ENCODE assay signal across 8 cellular contexts in the genomic region with DNA sequence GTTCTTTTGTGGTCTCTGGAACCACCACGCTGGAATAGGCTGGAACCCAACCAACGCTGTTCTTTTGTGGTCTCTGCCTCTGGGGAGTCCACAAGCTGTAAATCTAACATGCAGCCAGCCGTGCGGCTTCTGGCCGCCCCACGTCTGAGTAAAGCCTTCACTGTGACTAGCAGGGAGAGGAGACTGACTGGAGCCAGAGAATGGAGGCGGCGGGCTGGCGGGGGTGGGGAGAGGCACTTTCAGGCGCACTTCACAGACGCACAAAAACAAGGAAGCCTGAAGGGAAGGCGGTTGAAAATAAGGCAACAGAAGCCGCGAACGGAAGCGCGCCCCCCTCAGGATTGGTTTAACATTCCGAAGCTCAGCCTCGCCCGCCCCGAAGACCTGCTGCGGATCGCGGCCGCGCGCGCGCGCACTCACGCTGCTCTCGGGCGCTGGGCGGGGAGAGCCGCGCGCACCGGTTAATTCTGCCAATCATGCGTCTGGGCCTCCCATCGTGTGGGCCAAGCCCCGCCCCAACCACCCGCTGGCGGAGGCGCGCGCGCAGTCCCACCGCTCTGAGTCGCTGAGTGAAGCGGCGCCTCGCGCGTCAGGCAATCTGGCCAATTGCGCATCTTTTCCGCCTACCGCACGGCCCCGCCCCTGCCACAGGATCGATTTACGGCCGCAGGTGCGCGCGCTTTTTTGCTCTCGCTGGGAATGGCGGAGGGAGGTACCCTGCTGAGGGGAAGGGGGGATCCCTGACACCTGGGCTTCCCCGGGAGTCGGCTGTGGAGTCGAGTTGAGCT. TPM values are rescaled to one million over a fixed set of nuclear protein-coding genes. Genes with fewer than 3 reads are reported as not detected.
DNase-seq lines count a peak whose midpoint lies in the region; ATAC-seq and FAIRE-seq lines count a peak whose summit lies in the region.

Gene SFR1, plus strand, starts transcription at position 687 of the 788 bp plus-strand sequence. Its CDS starts 13 bp downstream, at position 700.

- H3K36me3 ChIP-seq in effector memory CD4-positive, alpha-beta T cell (ENCODE audit: control insufficient read depth, insufficient read depth, low read length): no peaks in the 10 kb centered on the region

- ATAC-seq in GM21367 (IDR thresholded peaks at IDR 0.05; ENCODE audit: unreplicated experiment): peak; percentile 85

- no peaks in the 10 kb centered on the region for H3K9me3 ChIP-seq in effector memory CD4-positive, alpha-beta T cell (ENCODE audit: control insufficient read depth, low read length)

- DNase-seq in Caki2 (ENCODE audit: low read depth) (peak; percentile 100), HTR-8/SVneo (ENCODE audit: insufficient read length, low spot score) (peak; percentile 92), NOMO-1 treated with DMSO at 0.1 percent for 48 hours (lab: John Stamatoyannopoulos, UW; ENCODE audit: unreplicated experiment) (peak; percentile 98), medulla oblongata (ENCODE audit: extremely low spot score) (peak; percentile 99)
- peak; percentile 98 for DNase-seq in activated CD8-positive, alpha-beta memory T cell treated with anti-CD3 and anti-CD28 coated beads for 4 hours (ENCODE audit: low read depth in 2 of 2)
- DNase-seq in effector memory CD4-positive, alpha-beta T cell: peak; percentile 98 to 99 (median 99)
- DNase-seq in stimulated activated CD8-positive, alpha-beta memory T cell treated with anti-CD3 and anti-CD28 coated beads, Interleukin-12 subunit alpha, Interleukin-12 subunit beta, amount 100 ng/mL, for 1 hour (ENCODE audit: low read depth): peak; percentile 98

- peak within 1 kb of the TSS; percentile 100 for H3K27ac ChIP-seq in effector memory CD4-positive, alpha-beta T cell (ENCODE audit: insufficient read depth, low read length, poor library complexity, severe bottlenecking)

- H3K4me3 ChIP-seq in effector memory CD4-positive, alpha-beta T cell (ENCODE audit: insufficient read depth, low read depth, low read length, poor library complexity, severe bottlenecking): peak within 1 kb of the TSS; percentile 92

- FAIRE-seq in HTR-8/SVneo (lab: Jason Lieb, UNC): peak; percentile 98

- in situ Hi-C loops in Caki2 (cut with HindIII; ENCODE audit: low pct_unique_long_range_greater_than_20kb, low sequenced_read_pairs): no loop called here

- no peaks in the 10 kb centered on the region for H3K27me3 ChIP-seq in effector memory CD4-positive, alpha-beta T cell (replicated peaks; ENCODE audit: control insufficient read depth, insufficient read depth, low read length, poor library complexity, severe bottlenecking)

- H3K4me1 ChIP-seq in effector memory CD4-positive, alpha-beta T cell (ENCODE audit: control insufficient read depth, insufficient read depth, low read length, poor library complexity, severe bottlenecking): peaks cover 13% of the 10 kb centered on the region

RNA-seq across cellular contexts. Expression of gene SFR1, which starts in this region (rescaled TPM):
- 15.6 and 20.8 TPM in 2 replicates for total RNA-seq in Caki2 (2014; rRNA removed; shearing (Covaris generic); ENCODE audit: low replicate concordance)

Comparison
In these comparisons a context has a peak if more than half of its experiments do, and no peak if none do; other contexts are left out.
1. Peak in every context shown above with its lines: DNase-seq, ATAC-seq, H3K4me3 ChIP-seq and H3K27ac ChIP-seq.